16 cellular contexts compared by ENCODE assay signal in the genomic region with DNA sequence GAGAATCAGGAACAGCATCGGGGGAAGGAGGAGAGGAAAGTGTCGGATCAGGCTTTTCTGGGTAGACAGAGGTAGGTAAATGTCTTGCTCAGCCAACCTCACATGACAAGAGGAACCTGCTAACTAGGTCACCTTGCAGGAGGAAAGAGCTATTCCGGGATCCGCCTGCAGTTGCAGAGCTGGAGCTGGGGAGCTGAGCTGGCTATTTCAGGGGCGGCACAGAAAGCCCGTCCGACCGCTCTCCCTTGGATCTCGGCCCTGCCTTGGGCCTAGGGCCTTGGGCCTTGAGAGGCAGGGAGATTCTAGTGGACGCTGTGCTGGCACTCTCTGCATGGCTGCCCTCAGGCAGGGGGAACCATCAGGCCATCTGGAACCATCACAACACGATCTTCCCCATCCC. TPM values are rescaled to one million over a fixed set of nuclear protein-coding genes. Genes with fewer than 3 reads are reported as not detected.
DNase-seq lines count a peak whose midpoint lies in the region; ATAC-seq, FAIRE-seq and TF ChIP-seq lines count a peak whose summit lies in the region.
"Had no signal": no experiment of that assay in that cellular context is flagged by ENCODE, and none has a peak within 500 bp of the region (broad histone marks: within the 10 kb centered on the region; RNA-seq: fewer than 3 reads in every experiment).

No MANE protein-coding gene starts in this region.

- no peak overlapping the region for H3K4me3 ChIP-seq in upper lobe of right lung
- H3K4me3 ChIP-seq: ovary had no signal

- H3K9me3 ChIP-seq in upper lobe of right lung = no peaks in the 10 kb centered on the region
- H3K9me3 ChIP-seq: ovary had no signal

- H3K36me3 Mint-ChIP-seq in activated T-cell treated with anti-CD3 and anti-CD28 coated beads, Interleukin-2, amount 50 U/mL, for 24 hours (ENCODE audit: low read depth) = no peaks in the 10 kb centered on the region
- H3K36me3 Mint-ChIP-seq: activated naive CD4-positive, alpha-beta T cell treated with anti-CD3 and anti-CD28 coated beads, Interleukin-2, amount 50 U/mL, for 24 hours; CD4-positive, CD25-positive, alpha-beta regulatory T cell had no signal

- no peaks in the 10 kb centered on the region for H3K27me3 ChIP-seq in upper lobe of right lung
- H3K27me3 ChIP-seq: ovary had no signal

- no peak overlapping the region for H3K27ac Mint-ChIP-seq in activated T-cell treated with anti-CD3 and anti-CD28 coated beads, Interleukin-2, amount 50 U/mL, for 24 hours
- H3K27ac Mint-ChIP-seq: activated naive CD4-positive, alpha-beta T cell treated with anti-CD3 and anti-CD28 coated beads, Interleukin-2, amount 50 U/mL, for 24 hours; CD4-positive, CD25-positive, alpha-beta regulatory T cell had no signal

- no peak for TF ChIP-seq CTCF in upper lobe of right lung (IDR thresholded peaks at IDR 0.05)

- H3K27ac ChIP-seq in cingulate gyrus (ENCODE audit: low read depth, low read length) (peak overlapping the region; percentile 40), upper lobe of right lung (no peak overlapping the region)
- H3K27ac ChIP-seq: ovary had no signal

- intact Hi-C loops in Right ventricle myocardium inferior (cut with DNase I) = no loop called here
- intact Hi-C loops in cardiac septum (cut with DNase I) = no loop called here
- intact Hi-C loops in upper lobe of right lung (cut with DNase I) = no loop called here

- H3K36me3 ChIP-seq in upper lobe of right lung = no peaks in the 10 kb centered on the region
- H3K36me3 ChIP-seq: ovary had no signal

- DNase-seq in Right ventricle myocardium inferior (ENCODE audit: missing footprints) (no peak), cardiac septum (ENCODE audit: low spot score) (no peak), mucosa of gallbladder (ENCODE audit: low spot score) (peak; percentile 41), upper lobe of right lung (peak; percentile 43), AG20443 (ENCODE audit: low spot score) (no peak), GM12891 (ENCODE audit: insufficient read length, low spot score) (no peak)
- no peak for DNase-seq in activated T-cell treated with anti-CD3 and anti-CD28 coated beads, Interleukin-2, amount 50 U/mL, for 24 hours
- DNase-seq: activated CD4-positive, alpha-beta T cell treated with anti-CD3 and anti-CD28 coated beads, Interleukin-2, amount 50 U/mL, for 4 hours; CD4-positive, CD25-positive, alpha-beta regulatory T cell; DMS79 treated with DMSO at 0.1 percent for 48 hours; NCI-H146; ovary; SW 1271 had no signal

- no peaks in the 10 kb centered on the region for H3K4me1 ChIP-seq in upper lobe of right lung

- H3K4me1 Mint-ChIP-seq in activated T-cell treated with anti-CD3 and anti-CD28 coated beads, Interleukin-2, amount 50 U/mL, for 24 hours (ENCODE audit: low read depth) = no peaks in the 10 kb centered on the region
- H3K4me1 Mint-ChIP-seq: activated naive CD4-positive, alpha-beta T cell treated with anti-CD3 and anti-CD28 coated beads, Interleukin-2, amount 50 U/mL, for 24 hours; CD4-positive, CD25-positive, alpha-beta regulatory T cell had no signal

- H3K27me3 Mint-ChIP-seq in activated T-cell treated with anti-CD3 and anti-CD28 coated beads, Interleukin-2, amount 50 U/mL, for 24 hours = no peaks in the 10 kb centered on the region
- H3K27me3 Mint-ChIP-seq: activated naive CD4-positive, alpha-beta T cell treated with anti-CD3 and anti-CD28 coated beads, Interleukin-2, amount 50 U/mL, for 24 hours; CD4-positive, CD25-positive, alpha-beta regulatory T cell had no signal

- H3K9me3 Mint-ChIP-seq in activated T-cell treated with anti-CD3 and anti-CD28 coated beads, Interleukin-2, amount 50 U/mL, for 24 hours = no peaks in the 10 kb centered on the region
- H3K9me3 Mint-ChIP-seq: activated naive CD4-positive, alpha-beta T cell treated with anti-CD3 and anti-CD28 coated beads, Interleukin-2, amount 50 U/mL, for 24 hours had no signal

- TF ChIP-seq POLR2A in GM12891 (IDR thresholded peaks at IDR 0.05; ENCODE audit: low read depth, low read length) = no peak

- FAIRE-seq in GM12891 (lab: Jason Lieb, UNC) = no peak
- FAIRE-seq: GM18507 had no signal

- peak; percentile 34 for ATAC-seq in Right ventricle myocardium inferior
- ATAC-seq in upper lobe of right lung = no peak

- H3K4me3 Mint-ChIP-seq in activated T-cell treated with anti-CD3 and anti-CD28 coated beads, Interleukin-2, amount 50 U/mL, for 24 hours = no peak overlapping the region
- H3K4me3 Mint-ChIP-seq: activated naive CD4-positive, alpha-beta T cell treated with anti-CD3 and anti-CD28 coated beads, Interleukin-2, amount 50 U/mL, for 24 hours; CD4-positive, CD25-positive, alpha-beta regulatory T cell had no signal

TF ChIP-seq in GM12891, 5 proteins besides CTCF, POLR2A, EP300 and RAD21:
- TF ChIP-seq POU2F2 (IDR thresholded peaks at IDR 0.05; ENCODE audit: low read depth, low read length) = no peak
- TF ChIP-seq TAF1 (IDR thresholded peaks at IDR 0.05; ENCODE audit: low read depth, low read length) = no peak
- TF ChIP-seq SPI1 (IDR thresholded peaks at IDR 0.05; ENCODE audit: low read depth, low read length) = no peak
- no peak for TF ChIP-seq PAX5 (IDR thresholded peaks at IDR 0.05; ENCODE audit: insufficient read depth, low read length, severe bottlenecking)
- no peak for TF ChIP-seq POLR2AphosphoS5 (IDR thresholded peaks at IDR 0.05; ENCODE audit: low read depth, low read length)

RNA-seq across cellular contexts. Expression of gene CTPS1, which starts 56.5 kb away (rescaled TPM):
- total RNA-seq in Right ventricle myocardium inferior (7.2 TPM), cardiac septum (8.5 TPM), mucosa of gallbladder (20.4 TPM), upper lobe of right lung (21.7 TPM)
- 33.7 TPM for polyA plus RNA-seq in GM12891 (2012; ENCODE audit: low read depth, missing spikeins)

Comparison
In these comparisons a context has a peak if more than half of its experiments do, and no peak if none do; other contexts are left out.
1. DNase-seq: peak in mucosa of gallbladder (single experiment) and upper lobe of right lung (single experiment); none in Right ventricle myocardium inferior (single experiment), cardiac septum (single experiment), AG20443 (single experiment), activated T-cell treated with anti-CD3 and anti-CD28 coated beads, Interleukin-2, amount 50 U/mL, for 24 hours (single experiment) and GM12891 (single experiment).